In genomic region chr21:43967981-43968380, GRCh38 we compare ENCODE assay signal across 20 cellular contexts. TPM values are rescaled to one million over a fixed set of nuclear protein-coding genes. Genes with fewer than 3 reads are reported as not detected.
DNase-seq lines count a peak whose midpoint lies in the region; ATAC-seq lines count a peak whose summit lies in the region.
"Had no signal": no experiment of that assay in that cellular context is flagged by ENCODE, and none has a peak within 500 bp of the region (broad histone marks: within the 10 kb centered on the region; RNA-seq: fewer than 3 reads in every experiment).

No MANE protein-coding gene starts in this region.

- no peak overlapping the region for H2AK5ac ChIP-seq in neuronal stem cell (ENCODE audit: low read depth, low read length)

- H4K91ac ChIP-seq in neuronal stem cell (ENCODE audit: low read depth, low read length, poor library complexity) = no peak overlapping the region

- H3K9ac ChIP-seq in neuronal stem cell (ENCODE audit: low read depth, low read length, poor library complexity) = peak overlapping the region; percentile 40
- H3K9ac ChIP-seq: GM23248 had no signal

- no CpG with 5 or more reads among the region's 15 CpGs for WGBS in neuronal stem cell (ENCODE audit: extremely low coverage in 2 of 2, insufficient read length in 2 of 2, insufficient replicate concordance in 1 of 2), 2 donors
- WGBS in aorta, 2 donors = 91 to 93% methylated on average over 15 of the region's 15 CpGs

- peaks cover 1% of the 10 kb centered on the region for H3K79me1 ChIP-seq in neuronal stem cell (ENCODE audit: low read depth, low read length)

- no peak overlapping the region for H3K4me2 ChIP-seq in neuronal stem cell (ENCODE audit: insufficient read depth, low read length, poor library complexity, severe bottlenecking)

- peak overlapping the region; percentile 59 for H3K18ac ChIP-seq in neuronal stem cell (ENCODE audit: low read length)

- H3K36me3 Mint-ChIP-seq in activated CD4-positive, alpha-beta memory T cell treated with anti-CD3 and anti-CD28 coated beads for 36 hours = peaks cover 17% of the 10 kb centered on the region
- H3K36me3 Mint-ChIP-seq in activated CD4-positive, alpha-beta memory T cell treated with anti-CD3 and anti-CD28 coated beads, Interleukin-2, amount 10 ng/mL, durations not matched to agents 7 days and 5 days (ENCODE audit: low read depth) = peaks cover 25% of the 10 kb centered on the region

- no peaks in the 10 kb centered on the region for H3K4me1 Mint-ChIP-seq in activated CD4-positive, alpha-beta memory T cell treated with anti-CD3 and anti-CD28 coated beads for 36 hours (ENCODE audit: low read depth)
- no peaks in the 10 kb centered on the region for H3K4me1 Mint-ChIP-seq in activated CD4-positive, alpha-beta memory T cell treated with anti-CD3 and anti-CD28 coated beads, Interleukin-2, amount 10 ng/mL, durations not matched to agents 7 days and 5 days
- H3K4me1 Mint-ChIP-seq in stimulated activated naive CD8-positive, alpha-beta T cell treated with anti-CD3 and anti-CD28 coated beads, Interleukin-15, amount 100 ng/mL, for 72 hours = no peaks in the 10 kb centered on the region

- no peak overlapping the region for H4K8ac ChIP-seq in neuronal stem cell (ENCODE audit: low read depth, low read length)

- no peak overlapping the region for H2BK120ac ChIP-seq in neuronal stem cell (ENCODE audit: low read depth, low read length)

- H3K27me3 ChIP-seq in neuronal stem cell (ENCODE audit: control insufficient read depth in 3 of 3, insufficient read depth in 3 of 3, low read depth in 1 of 3, low read length in 3 of 3) (no peaks in the 10 kb centered on the region), aorta (ENCODE audit: control insufficient read depth in 1 of 2, insufficient read depth in 2 of 2, low read length in 1 of 2) (no peaks in the 10 kb centered on the region)

- H3K4me3 ChIP-seq in neuronal stem cell (ENCODE audit: low read length in 2 of 2) (no peak overlapping the region), aorta (ENCODE audit: low read length in 2 of 2) (no peak overlapping the region)
- H3K4me3 ChIP-seq: GM12878, GM23248, HAP-1 had no signal

- no peak for DNase-seq in activated CD4-positive, alpha-beta memory T cell treated with anti-CD3 and anti-CD28 coated beads for 36 hours
- no peak for DNase-seq in activated CD4-positive, alpha-beta memory T cell treated with anti-CD3 and anti-CD28 coated beads, Interleukin-2, amount 10 ng/mL, durations not matched to agents 7 days and 5 days
- DNase-seq in stimulated activated naive CD8-positive, alpha-beta T cell treated with anti-CD3 and anti-CD28 coated beads, Interleukin-15, amount 100 ng/mL, for 72 hours = no peak
- DNase-seq in stimulated activated naive CD8-positive, alpha-beta T cell treated with anti-CD3 and anti-CD28 coated beads, Interleukin-15, Interleukin-2, amounts not matched to agents 100 U/mL and 50 U/mL, for 24 hours = no peak
- DNase-seq in neuronal stem cell (ENCODE audit: low spot score) (no peak), aorta (no peak), hypothalamus (lab: John Stamatoyannopoulos, UW) (no peak)
- DNase-seq: 8988T; C1 segment of cervical spinal cord; CD4-positive, CD25-positive, alpha-beta regulatory T cell; CD8-positive, alpha-beta memory T cell; COR-L47; DMS 273 treated with DMSO at 0.1 percent for 48 hours; DMS53; DND-41; EL; GM23248 had no signal

- peak overlapping the region; percentile 94 for H3K14ac ChIP-seq in neuronal stem cell (ENCODE audit: low read length)

- H2BK5ac ChIP-seq in neuronal stem cell (ENCODE audit: low read length) = no peak overlapping the region

- H2BK15ac ChIP-seq in neuronal stem cell (ENCODE audit: low read length) = no peak overlapping the region

- no peaks in the 10 kb centered on the region for H3K9me3 Mint-ChIP-seq in activated CD4-positive, alpha-beta memory T cell treated with anti-CD3 and anti-CD28 coated beads for 36 hours
- H3K9me3 Mint-ChIP-seq in activated CD4-positive, alpha-beta memory T cell treated with anti-CD3 and anti-CD28 coated beads, Interleukin-2, amount 10 ng/mL, durations not matched to agents 7 days and 5 days = no peaks in the 10 kb centered on the region
- H3K9me3 Mint-ChIP-seq in stimulated activated naive CD8-positive, alpha-beta T cell treated with anti-CD3 and anti-CD28 coated beads, Interleukin-15, amount 100 ng/mL, for 72 hours = no peaks in the 10 kb centered on the region
- H3K9me3 Mint-ChIP-seq: CD4-positive, CD25-positive, alpha-beta regulatory T cell; CD8-positive, alpha-beta memory T cell had no signal

- peak overlapping the region; percentile 26 for H3K27ac Mint-ChIP-seq in activated CD4-positive, alpha-beta memory T cell treated with anti-CD3 and anti-CD28 coated beads for 36 hours
- no peak overlapping the region for H3K27ac Mint-ChIP-seq in activated CD4-positive, alpha-beta memory T cell treated with anti-CD3 and anti-CD28 coated beads, Interleukin-2, amount 10 ng/mL, durations not matched to agents 7 days and 5 days
- H3K27ac Mint-ChIP-seq in stimulated activated naive CD8-positive, alpha-beta T cell treated with anti-CD3 and anti-CD28 coated beads, Interleukin-15, amount 100 ng/mL, for 72 hours = peak overlapping the region in 1 of 2 donors; percentile 79
- H3K27ac Mint-ChIP-seq: CD4-positive, CD25-positive, alpha-beta regulatory T cell had no signal

- no peak overlapping the region for H2BK12ac ChIP-seq in neuronal stem cell (ENCODE audit: low read length)

- H3K36me3 ChIP-seq in neuronal stem cell (replicated peaks in 1 of 2; ENCODE audit: control insufficient read depth in 2 of 2, insufficient read depth in 2 of 2, low read length in 2 of 2) (peaks cover 0 to 46% of the 10 kb centered on the region in 2 donors), aorta (ENCODE audit: control insufficient read depth in 1 of 2, insufficient read depth in 2 of 2, low read length in 1 of 2) (peaks cover 0 to 3% of the 10 kb centered on the region in 2 donors)

- H3K27ac ChIP-seq in neuronal stem cell (replicated peaks; ENCODE audit: low read length) = no peak overlapping the region
- no peak overlapping the region for H3K27ac ChIP-seq in aorta (ENCODE audit: low read depth in 1 of 2, low read length in 2 of 2)
- H3K27ac ChIP-seq: GM23248 had no signal

- intact Hi-C loops in activated CD4-positive, alpha-beta memory T cell treated with anti-CD3 and anti-CD28 coated beads for 36 hours (cut with micrococcal nuclease) = no loop called here
- intact Hi-C loops in aorta (cut with DNase I) = no loop called here

- H3K27me3 Mint-ChIP-seq in activated CD4-positive, alpha-beta memory T cell treated with anti-CD3 and anti-CD28 coated beads for 36 hours = no peaks in the 10 kb centered on the region
- H3K27me3 Mint-ChIP-seq in activated CD4-positive, alpha-beta memory T cell treated with anti-CD3 and anti-CD28 coated beads, Interleukin-2, amount 10 ng/mL, durations not matched to agents 7 days and 5 days = no peaks in the 10 kb centered on the region
- H3K27me3 Mint-ChIP-seq in stimulated activated naive CD8-positive, alpha-beta T cell treated with anti-CD3 and anti-CD28 coated beads, Interleukin-15, amount 100 ng/mL, for 72 hours = no peaks in the 10 kb centered on the region
- H3K27me3 Mint-ChIP-seq: CD4-positive, CD25-positive, alpha-beta regulatory T cell; CD8-positive, alpha-beta memory T cell had no signal

- H3K9me3 ChIP-seq in neuronal stem cell (replicated peaks in 1 of 2; ENCODE audit: control insufficient read depth in 2 of 2, insufficient read depth in 1 of 2, low read depth in 1 of 2, low read length in 2 of 2) (no peaks in the 10 kb centered on the region), aorta (ENCODE audit: control insufficient read depth, low read length) (no peaks in the 10 kb centered on the region)
- H3K9me3 ChIP-seq: HAP-1 had no signal

- H3K4me1 ChIP-seq in neuronal stem cell (ENCODE audit: control insufficient read depth in 2 of 2, insufficient read depth in 1 of 2, low read depth in 1 of 2, low read length in 2 of 2) (no peaks in the 10 kb centered on the region), aorta (ENCODE audit: control insufficient read depth in 1 of 2, insufficient read depth in 2 of 2, low read length in 2 of 2) (no peaks in the 10 kb centered on the region)
- H3K4me1 ChIP-seq: HAP-1 had no signal

- no peak overlapping the region for H3K23ac ChIP-seq in neuronal stem cell (ENCODE audit: low read depth, low read length, poor library complexity)

- H3K4ac ChIP-seq in neuronal stem cell (ENCODE audit: low read length) = no peak overlapping the region

- ATAC-seq in stimulated activated naive CD8-positive, alpha-beta T cell treated with anti-CD3 and anti-CD28 coated beads, Interleukin-15, amount 100 ng/mL, for 72 hours = peak; percentile 82
- no peak for ATAC-seq in stimulated activated naive CD8-positive, alpha-beta T cell treated with anti-CD3 and anti-CD28 coated beads, Interleukin-15, Interleukin-2, amounts not matched to agents 100 U/mL and 50 U/mL, for 24 hours
- ATAC-seq in aorta (ENCODE audit: low FRiP score) (peak; percentile 17), GM18873 (IDR thresholded peaks at IDR 0.05; ENCODE audit: low FRiP score, unreplicated experiment) (no peak)
- ATAC-seq: GM12878 had no signal

- no peak overlapping the region for H2AFZ ChIP-seq in neuronal stem cell (ENCODE audit: low read length)
- H2AFZ ChIP-seq: GM23248 had no signal

- POLR2A ChIA-PET in activated CD4-positive, alpha-beta memory T cell treated with anti-CD3 and anti-CD28 coated beads for 36 hours (lab: Charles Lee) = no interaction called here
- POLR2A ChIA-PET in activated CD4-positive, alpha-beta memory T cell treated with anti-CD3 and anti-CD28 coated beads, Interleukin-2, amount 10 ng/mL, durations not matched to agents 7 days and 5 days (lab: Charles Lee) = no interaction called here

- CTCF ChIA-PET in activated CD4-positive, alpha-beta memory T cell treated with anti-CD3 and anti-CD28 coated beads for 36 hours (lab: Charles Lee) = no interaction called here
- CTCF ChIA-PET in activated CD4-positive, alpha-beta memory T cell treated with anti-CD3 and anti-CD28 coated beads, Interleukin-2, amount 10 ng/mL, durations not matched to agents 7 days and 5 days (lab: Charles Lee) = no interaction called here

- H3K4me3 Mint-ChIP-seq in activated CD4-positive, alpha-beta memory T cell treated with anti-CD3 and anti-CD28 coated beads for 36 hours = no peak overlapping the region
- H3K4me3 Mint-ChIP-seq in activated CD4-positive, alpha-beta memory T cell treated with anti-CD3 and anti-CD28 coated beads, Interleukin-2, amount 10 ng/mL, durations not matched to agents 7 days and 5 days = no peak overlapping the region
- no peak overlapping the region for H3K4me3 Mint-ChIP-seq in stimulated activated naive CD8-positive, alpha-beta T cell treated with anti-CD3 and anti-CD28 coated beads, Interleukin-15, amount 100 ng/mL, for 72 hours
- H3K4me3 Mint-ChIP-seq: CD8-positive, alpha-beta memory T cell had no signal

RNA-seq across cellular contexts. Expression of gene TRAPPC10, which starts 44.1 kb away (rescaled TPM):
- 10 to 100 TPM; 46.1 to 50.5 TPM for total RNA-seq in activated CD4-positive, alpha-beta memory T cell treated with anti-CD3 and anti-CD28 coated beads for 36 hours
- total RNA-seq in activated CD4-positive, alpha-beta memory T cell treated with anti-CD3 and anti-CD28 coated beads, Interleukin-2, amount 10 ng/mL, durations not matched to agents 7 days and 5 days = 10 to 100 TPM; 76.0 to 76.5 TPM
- 11.6 TPM for polyA plus RNA-seq in neuronal stem cell (2013, experiment 1 of 2)
- polyA plus RNA-seq in neuronal stem cell (2013, experiment 2 of 2) = 12.2 TPM
- total RNA-seq in aorta = 10 to 100 TPM; 30.3 to 41.5 TPM
- polyA plus RNA-seq in aorta = 10 to 100 TPM in 1 of 2 donors, 1 to 10 TPM in 1; 3.5 to 10.6 TPM

Comparison
In these comparisons a context has a peak if more than half of its experiments do, and no peak if none do; other contexts are left out.
1. ATAC-seq: peak in stimulated activated naive CD8-positive, alpha-beta T cell treated with anti-CD3 and anti-CD28 coated beads, Interleukin-15, amount 100 ng/mL, for 72 hours (single experiment) and aorta (single experiment); none in stimulated activated naive CD8-positive, alpha-beta T cell treated with anti-CD3 and anti-CD28 coated beads, Interleukin-15, Interleukin-2, amounts not matched to agents 100 U/mL and 50 U/mL, for 24 hours (single experiment) and GM18873 (single experiment).